Comparison of ENCODE assay signal across 26 cellular contexts in the genomic region with DNA sequence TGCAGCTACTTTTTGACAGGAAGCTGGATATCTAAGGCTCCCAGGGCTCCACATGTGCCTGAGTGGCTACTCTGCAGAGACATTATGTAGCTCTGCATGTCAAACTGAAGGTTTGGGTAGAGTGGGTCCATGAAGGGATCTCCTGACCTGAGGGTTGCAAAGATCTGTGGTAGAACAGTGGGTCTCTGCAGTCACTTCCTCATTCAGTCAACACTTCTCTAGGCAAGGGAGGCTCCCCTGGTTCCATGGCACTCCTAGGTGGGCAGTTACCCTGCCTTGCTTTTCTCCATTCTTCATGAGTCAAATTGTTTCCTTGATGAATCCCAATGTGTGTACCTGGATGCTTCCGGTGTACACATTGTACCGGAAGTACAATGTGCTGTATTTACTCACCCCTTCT. TPM values are rescaled to one million over a fixed set of nuclear protein-coding genes. Genes with fewer than 3 reads are reported as not detected.
DNase-seq lines count a peak whose midpoint lies in the region; ATAC-seq, FAIRE-seq and TF ChIP-seq lines count a peak whose summit lies in the region.
"Had no signal": no experiment of that assay in that cellular context is flagged by ENCODE, and none has a peak within 500 bp of the region (broad histone marks: within the 10 kb centered on the region; RNA-seq: fewer than 3 reads in every experiment).

No MANE protein-coding gene starts in this region.

- TF ChIP-seq CTCF in IMR-90 (conservative IDR thresholded peaks at IDR 0.05; ENCODE audit: low read depth, low read length) (no peak), GM12878 (IDR thresholded peaks at IDR 0.05 in 2 of 3, conservative IDR thresholded peaks at IDR 0.05 in 1 of 3; ENCODE audit: control insufficient read depth in 2 of 3, extremely low read depth in 1 of 3, insufficient read depth in 1 of 3, low read depth in 3 of 3, low read length in 3 of 3) (no peak)

- in situ Hi-C loops in IMR-90 (cut with MboI; ENCODE audit: low sequenced_read_pairs) = no loop called here
- in situ Hi-C loops in GM12878 (cut with MboI) = loop anchor here (10.0 kb wide), 1 partner anchor 341 kb away; no protein-coding TSS in a partner anchor

- TF ChIP-seq RAD21 in IMR-90 (IDR thresholded peaks at IDR 0.05; ENCODE audit: low read length) = no peak
- no peak for TF ChIP-seq RAD21 in GM12878 (IDR thresholded peaks at IDR 0.05; ENCODE audit: insufficient read depth, low read depth, low read length)

- no peak overlapping the region for H4K5ac ChIP-seq in IMR-90 (ENCODE audit: low read depth, low read length)

- no peak overlapping the region for H2BK15ac ChIP-seq in IMR-90 (ENCODE audit: low read depth, low read length)

- intact Hi-C loops in IMR-90 (cut with micrococcal nuclease) (no loop called here), GM12878 (cut with micrococcal nuclease; ENCODE audit: unreplicated experiment) (loop anchor here (5.0 kb wide), 1 partner anchor 354 kb away; no protein-coding TSS in a partner anchor)

- no peak overlapping the region for H3K4ac ChIP-seq in IMR-90 (ENCODE audit: low read depth, low read length)

- no peak overlapping the region for H3K23ac ChIP-seq in IMR-90 (ENCODE audit: low read depth, low read length)

- no peak for TF ChIP-seq POLR2A in IMR-90 (IDR thresholded peaks at IDR 0.05; ENCODE audit: low read depth, low read length)
- TF ChIP-seq POLR2A in GM12878 (IDR thresholded peaks at IDR 0.05; ENCODE audit: low read depth, low read length) = no peak

- peaks cover 27 to 37% (median 31%) of the 10 kb centered on the region in 10 experiments for H3K4me1 ChIP-seq in BLaER1 treated with 17β-estradiol and CSF1 and Interleukin-3, amounts not matched to agents 10 nM and 100 nM
- H3K4me1 ChIP-seq in IMR-90 (ENCODE audit: control insufficient read depth, insufficient read depth, low read length) = peaks cover 8% of the 10 kb centered on the region
- H3K4me1 ChIP-seq in GM12878 (ENCODE audit: control insufficient read depth, insufficient read depth, low read length) = peaks cover 2% of the 10 kb centered on the region; the same call in 1 of the 2 replicates

- dilution Hi-C loops in IMR-90 (cut with HindIII; ENCODE audit: low sequenced_read_pairs, unreplicated experiment) = no loop called here

- no peak overlapping the region for H3K4me3 ChIP-seq in BLaER1 treated with 17β-estradiol and CSF1 and Interleukin-3, amounts not matched to agents 10 nM and 100 nM
- H3K4me3 ChIP-seq in IMR-90 (ENCODE audit: insufficient read depth, low read depth, low read length) = no peak overlapping the region
- no peak overlapping the region for H3K4me3 ChIP-seq in GM12878
- H3K4me3 ChIP-seq: MG63, PC-9 had no signal

- no peak overlapping the region for H3K18ac ChIP-seq in IMR-90 (ENCODE audit: low read depth, low read length)

- DNase-seq in IMR-90 (no peak), MV-4-11 (lab: John Stamatoyannopoulos, UW) (peak; percentile 64), GM12878 (ENCODE audit: low read depth, low spot score) (no peak), activated gamma-delta T cell (lab: John Stamatoyannopoulos, UW) (no peak)
- DNase-seq in effector CD4-positive, alpha-beta T cell = no peak
- DNase-seq: CD8-positive, alpha-beta T cell; DMS153; EL; GF-D8; H9; HFFc6; MG63; NCI-H1694; NCI-H2081; NCI-H2171; NCI-H345; NCI-H524; NCI-H774; NK-92 treated with Interleukin-12 subunit alpha and Interleukin-12 subunit beta, amount 100 ng/mL, for 24 hours; PC-9; RPMI8226; SHP77; SK-N-SH; T-cell had no signal

- TF ChIP-seq EP300 in GM12878 (IDR thresholded peaks at IDR 0.05; ENCODE audit: borderline replicate concordance in 1 of 2, control insufficient read depth in 1 of 2, low read depth in 2 of 2, low read length in 2 of 2) = no peak

- no peak overlapping the region for H3K56ac ChIP-seq in IMR-90 (ENCODE audit: extremely low read depth, insufficient read depth, low read length)

- peaks cover 4 to 23% (median 10%) of the 10 kb centered on the region in 11 experiments; a peak in 8 of 22 replicates for H3K9me3 ChIP-seq in BLaER1 treated with 17β-estradiol and CSF1 and Interleukin-3, amounts not matched to agents 10 nM and 100 nM (replicated peaks in 1 of 11)
- no peaks in the 10 kb centered on the region for H3K9me3 ChIP-seq in IMR-90 (ENCODE audit: control insufficient read depth, insufficient read depth, low read length)
- no peaks in the 10 kb centered on the region for H3K9me3 ChIP-seq in GM12878 (replicated peaks; ENCODE audit: control insufficient read depth, insufficient read depth, low read length)
- H3K9me3 ChIP-seq: SK-N-SH had no signal

- RAD21 ChIA-PET in GM12878 (lab: Charles Lee; ENCODE audit: unreplicated experiment) = no interaction called here

- no peak overlapping the region for H3K9ac ChIP-seq in BLaER1 treated with 17β-estradiol and CSF1 and Interleukin-3, amounts not matched to agents 10 nM and 100 nM
- no peak overlapping the region for H3K9ac ChIP-seq in IMR-90 (ENCODE audit: low read depth, low read length)
- no peak overlapping the region for H3K9ac ChIP-seq in GM12878 (ENCODE audit: control insufficient read depth, insufficient read depth, low read length)
- H3K9ac ChIP-seq: SK-N-SH had no signal

- peak overlapping the region in 1 of 11 experiments; percentile 67; a peak in 1 of 22 replicates for H3K27ac ChIP-seq in BLaER1 treated with 17β-estradiol and CSF1 and Interleukin-3, amounts not matched to agents 10 nM and 100 nM
- H3K27ac ChIP-seq in IMR-90 (ENCODE audit: insufficient read depth, low read length) = no peak overlapping the region
- no peak overlapping the region for H3K27ac ChIP-seq in GM12878 (ENCODE audit: control insufficient read depth, insufficient read depth)
- H3K27ac ChIP-seq: PC-9 had no signal

- no peak overlapping the region for H3K14ac ChIP-seq in IMR-90 (replicated peaks; ENCODE audit: low read depth, low read length)

- H3K79me2 ChIP-seq in GM12878 (ENCODE audit: control insufficient read depth, insufficient read depth, low read length) = no peaks in the 10 kb centered on the region

- H3K4me2 ChIP-seq in BLaER1 treated with 17β-estradiol and CSF1 and Interleukin-3, amounts not matched to agents 10 nM and 100 nM = peak overlapping the region in 7 of 11 experiments; percentile 67 to 86 (median 70); a peak in 7 of 22 replicates
- H3K4me2 ChIP-seq in IMR-90 (ENCODE audit: low read depth, low read length) (no peak overlapping the region), GM12878 (ENCODE audit: control insufficient read depth, insufficient read depth) (no peak overlapping the region)
- H3K4me2 ChIP-seq: PC-9, SK-N-SH had no signal

- H3K27me3 ChIP-seq in BLaER1 treated with 17β-estradiol and CSF1 and Interleukin-3, amounts not matched to agents 10 nM and 100 nM = no peaks in the 10 kb centered on the region
- H3K27me3 ChIP-seq in IMR-90 (ENCODE audit: control insufficient read depth, insufficient read depth, low read length) (no peaks in the 10 kb centered on the region; the same call in 1 of the 2 replicates), GM12878 (replicated peaks in 1 of 2; ENCODE audit: control insufficient read depth in 2 of 2, insufficient read depth in 2 of 2, low read length in 1 of 2) (no peaks in the 10 kb centered on the region)
- H3K27me3 ChIP-seq: MG63 had no signal

- no peaks in the 10 kb centered on the region for H3K36me3 ChIP-seq in BLaER1 treated with 17β-estradiol and CSF1 and Interleukin-3, amounts not matched to agents 10 nM and 100 nM
- no peaks in the 10 kb centered on the region for H3K36me3 ChIP-seq in IMR-90 (ENCODE audit: control insufficient read depth, insufficient read depth, low read length)
- no peaks in the 10 kb centered on the region for H3K36me3 ChIP-seq in GM12878 (ENCODE audit: control insufficient read depth in 2 of 2, insufficient read depth in 2 of 2, low read length in 1 of 2)
- H3K36me3 ChIP-seq: MG63 had no signal

- BruUV-seq in IMR-90 (replicated peaks; lab: Mats Ljungman, UMichigan) = no TSS peak
- no TSS peak for BruUV-seq in GM12878 (replicated peaks; lab: Mats Ljungman, UMichigan)

- no peak for FAIRE-seq in GM12878 (lab: Jason Lieb, UNC)

- no peaks in the 10 kb centered on the region for H3K79me1 ChIP-seq in IMR-90 (ENCODE audit: low read depth in 1 of 2, low read length in 2 of 2)

- no peak overlapping the region for H2BK5ac ChIP-seq in IMR-90 (ENCODE audit: low read depth, low read length, poor library complexity, severe bottlenecking)

- ATAC-seq in IMR-90 (ENCODE audit: low read depth) (no peak), GM12878 (no peak), HG02885 (IDR thresholded peaks at IDR 0.05; ENCODE audit: poor library complexity, unreplicated experiment) (no peak)
- ATAC-seq: CD8-positive, alpha-beta T cell; T-cell had no signal

- H2BK20ac ChIP-seq in IMR-90 (ENCODE audit: low read depth, low read length) = no peak overlapping the region

- no peak overlapping the region for H2AK5ac ChIP-seq in IMR-90 (ENCODE audit: low read depth, low read length)

- no peak overlapping the region for H4K91ac ChIP-seq in IMR-90 (ENCODE audit: insufficient read depth, low read depth, low read length)

- H2AFZ ChIP-seq in IMR-90 (replicated peaks; ENCODE audit: low read length, poor library complexity) = no peak overlapping the region
- no peak overlapping the region for H2AFZ ChIP-seq in GM12878 (ENCODE audit: control insufficient read depth, low read depth, low read length)
- H2AFZ ChIP-seq: PC-9 had no signal

- POLR2A ChIA-PET in IMR-90 (lab: Charles Lee; ENCODE audit: unreplicated experiment) (no interaction called here), GM12878 (lab: Charles Lee) (no interaction called here)

- SMC1A ChIA-PET in GM12878 (lab: Charles Lee; ENCODE audit: uncharacterized antibody, unreplicated experiment) = interaction anchor here (1.1 to 2.1 kb wide), 2 partner anchors 14 to 354 kb away, joined by 3 to 6 read pairs; no protein-coding TSS in a partner anchor

- no CpG with 5 or more reads among the region's 2 CpGs for WGBS in IMR-90 (ENCODE audit: extremely low coverage in 2 of 2, insufficient read length in 1 of 2), 2 experiments
- 3% methylated on average over 2 of the region's 2 CpGs for WGBS in GM12878 (ENCODE audit: insufficient coverage, insufficient replicate concordance, low lambda C conversion rate, missing lambda C conversion rate)

- no peak overlapping the region for H4K8ac ChIP-seq in IMR-90 (ENCODE audit: low read depth in 2 of 2, low read length in 2 of 2)

- CTCF ChIA-PET in IMR-90 (lab: Yijun Ruan, JAX) (no interaction called here), GM12878 (lab: Yijun Ruan, JAX) (interaction anchor here (0.7 to 2.8 kb wide), 4 partner anchors 88 to 355 kb away, joined by 3 to 11 read pairs (median 4); no protein-coding TSS in a partner anchor)

- H3K9me1 ChIP-seq in IMR-90 (ENCODE audit: insufficient read depth, low read length) = no peaks in the 10 kb centered on the region

- no peaks in the 10 kb centered on the region for H4K20me1 ChIP-seq in BLaER1 treated with 17β-estradiol and CSF1 and Interleukin-3, amounts not matched to agents 10 nM and 100 nM
- H4K20me1 ChIP-seq in IMR-90 (ENCODE audit: insufficient read depth, low read length) (no peaks in the 10 kb centered on the region), GM12878 (ENCODE audit: control insufficient read depth, insufficient read depth) (no peaks in the 10 kb centered on the region)

- H2AK9ac ChIP-seq in IMR-90 (replicated peaks; ENCODE audit: low read depth, low read length, poor library complexity) = peak overlapping the region; percentile 28

- H2BK120ac ChIP-seq in IMR-90 (ENCODE audit: low read depth, low read length) = no peak overlapping the region

RNA-seq across cellular contexts. Expression of a gene that starts 57.4 kb away (rescaled TPM):
- total RNA-seq in IMR-90 (2012; rRNA removed) (9.5 and 19.4 TPM in 2 replicates), GM12878 (2014; rRNA removed) (24.2 and 28.5 TPM in 2 replicates), GM12878 (2014; rRNA removed; fragmentation: Illumina TruSeq; extraction: Trizol) (26.7 TPM in 2 replicates), GM12878 (2021) (31.4 and 34.6 TPM in 2 replicates)
- polyA plus RNA-seq in IMR-90 (2012; rRNA removed) (20.6 and 26.8 TPM in 2 replicates), GM12878 (2011; rRNA removed) (30.3 and 43.4 TPM in 2 replicates), GM12878 (2014; fragmentation: Illumina TruSeq; extraction: Trizol) (31.6 and 42.0 TPM in 2 replicates), GM12878 (2014; fragmentation: Nextera tagmentation; extraction: Ambion mirVana) (10 to 100 TPM; 12.9 to 25.7 TPM), GM12878 (2014; rRNA removed) (37.6 and 41.4 TPM in 2 replicates), GM12878 (2016; fragmentation: Nextera tagmentation; extraction: Ambion mirVana) (10 to 100 TPM; 65.0 to 73.2 TPM)
- 8.2 and 9.0 TPM in 2 replicates for polyA plus RNA-seq in IMR-90 (2012; cell fraction: cytosol; rRNA removed)
- polyA plus RNA-seq in IMR-90 (2012; cell fraction: nucleus; rRNA removed; ENCODE audit: low replicate concordance) = 2.2 and 8.9 TPM in 2 replicates
- total RNA-seq in GM12878 (2013; cell fraction: nucleolus; rRNA removed) = 9.0 and 13.0 TPM in 2 replicates
- 25.6 TPM for polyA plus RNA-seq in GM12878 (2011; ENCODE audit: low read depth)
- 8.9 and 9.0 TPM in 2 replicates for polyA plus RNA-seq in GM12878 (2011; cell fraction: cytosol; rRNA removed)
- polyA plus RNA-seq in GM12878 (2011; cell fraction: nucleus; rRNA removed) = 10.9 and 12.1 TPM in 2 replicates
- polyA plus RNA-seq in GM12878 (2012) = 29.1 and 38.4 TPM in 2 replicates
- 4.7 and 5.2 TPM in 2 replicates for polyA minus RNA-seq in GM12878 (2011; rRNA and poly(A)+ RNA removed)
- polyA minus RNA-seq in GM12878 (2011; cell fraction: cytosol; rRNA and poly(A)+ RNA removed) = 4.5 and 5.5 TPM in 2 replicates
- polyA minus RNA-seq in GM12878 (2011; cell fraction: nucleus; rRNA and poly(A)+ RNA removed) = 2.5 and 6.3 TPM in 2 replicates

Comparison
In these comparisons a context has a peak if more than half of its experiments do, and no peak if none do; other contexts are left out.
1. H3K4me2 ChIP-seq: peak in BLaER1 treated with 17β-estradiol and CSF1 and Interleukin-3, amounts not matched to agents 10 nM and 100 nM (7 of 11); none in IMR-90 (single experiment) and GM12878 (single experiment).